ENCODE assay signal across 2 cellular contexts in genomic region chr22:46649176-46650077, GRCh38.
TF ChIP-seq lines count a peak whose summit lies in the region.

No MANE protein-coding gene starts in this region.

TF ChIP-seq in K562, 482 proteins besides CTCF, POLR2A, EP300 and RAD21 (continues in another document):
- TF ChIP-seq CTCFL (IDR thresholded peaks at IDR 0.05; ENCODE audit: borderline replicate concordance, insufficient read depth, low read depth, low read length, poor library complexity, severe bottlenecking) (no peak), CLOCK (CRISPR knock-in tag; IDR thresholded peaks at IDR 0.05; ENCODE audit: borderline replicate concordance) (no peak), GATAD2A (IDR thresholded peaks at IDR 0.05) (no peak), MTA1 (IDR thresholded peaks at IDR 0.05; ENCODE audit: borderline replicate concordance) (no peak), CCNT2 (IDR thresholded peaks at IDR 0.05; ENCODE audit: borderline replicate concordance, extremely low read depth, insufficient read length, low read depth, low read length) (no peak), POLR3G (IDR thresholded peaks at IDR 0.05; ENCODE audit: extremely low read depth, insufficient read length, insufficient replicate concordance) (no peak), CHCHD3 (CRISPR knock-in tag; IDR thresholded peaks at IDR 0.05) (no peak), DACH1 (IDR thresholded peaks at IDR 0.05; ENCODE audit: partially characterized antibody) (no peak), ZC3H8 (IDR thresholded peaks at IDR 0.05) (no peak), CSDE1 (IDR thresholded peaks at IDR 0.05) (no peak), ZNF175 (CRISPR knock-in tag; IDR thresholded peaks at IDR 0.05; ENCODE audit: low read depth) (no peak), ZNF695 (CRISPR knock-in tag; IDR thresholded peaks at IDR 0.05) (no peak), PHB2 (IDR thresholded peaks at IDR 0.05; ENCODE audit: low read depth) (no peak), NKRF (IDR thresholded peaks at IDR 0.05; ENCODE audit: borderline replicate concordance) (no peak), ZFP91 (CRISPR knock-in tag; IDR thresholded peaks at IDR 0.05) (no peak), ZNF436 (CRISPR knock-in tag; IDR thresholded peaks at IDR 0.05) (no peak), RFX7 (CRISPR knock-in tag; IDR thresholded peaks at IDR 0.05) (no peak), TRIM24 (IDR thresholded peaks at IDR 0.05) (no peak), ZNF274 (IDR thresholded peaks at IDR 0.05; ENCODE audit: borderline replicate concordance, low read depth, low read length) (no peak), E2F1 (CRISPR knock-in tag; IDR thresholded peaks at IDR 0.05) (no peak), MAX (CRISPR knock-in tag; IDR thresholded peaks at IDR 0.05) (peak; percentile 75), PYGO2 (tag; IDR thresholded peaks at IDR 0.05) (no peak)

TF ChIP-seq in HepG2, 621 proteins besides CTCF, POLR2A, EP300 and RAD21:
- TF ChIP-seq JDP2 (CRISPR knock-in tag; IDR thresholded peaks at IDR 0.05; ENCODE audit: borderline replicate concordance): no peak
- TF ChIP-seq HNRNPLL (IDR thresholded peaks at IDR 0.05; ENCODE audit: low read depth, low read length, poor library complexity, severe bottlenecking): peak; percentile 14
- TF ChIP-seq ZNF652 (CRISPR knock-in tag; IDR thresholded peaks at IDR 0.05; ENCODE audit: borderline replicate concordance, low read depth): peak; percentile 92
- TF ChIP-seq CREB1 (IDR thresholded peaks at IDR 0.05): no peak
- TF ChIP-seq CREB1 (CRISPR knock-in tag; IDR thresholded peaks at IDR 0.05): 0 out of 2 replicates have a peak, but pooled peaks have one; percentile 19
- no peak for TF ChIP-seq FOXP1 (IDR thresholded peaks at IDR 0.05)
- TF ChIP-seq FOXP1 (CRISPR knock-in tag; IDR thresholded peaks at IDR 0.05): peak; percentile 53
- TF ChIP-seq SAP130 (CRISPR knock-in tag; IDR thresholded peaks at IDR 0.05; ENCODE audit: low read depth): 0 out of 2 replicates have a peak, but pooled peaks have one; percentile 14
- no peak for TF ChIP-seq FOXA1 (IDR thresholded peaks at IDR 0.05)
- TF ChIP-seq FOXA1 (CRISPR knock-in tag; IDR thresholded peaks at IDR 0.05): 0 out of 2 replicates have a peak, but pooled peaks have one; percentile 24
- TF ChIP-seq NFKBIZ (CRISPR knock-in tag; IDR thresholded peaks at IDR 0.05): no peak
- TF ChIP-seq FOXA3 (CRISPR knock-in tag; IDR thresholded peaks at IDR 0.05): peak; percentile 65
